Comparison of ENCODE assay signal across 10 cellular contexts in the genomic region with DNA sequence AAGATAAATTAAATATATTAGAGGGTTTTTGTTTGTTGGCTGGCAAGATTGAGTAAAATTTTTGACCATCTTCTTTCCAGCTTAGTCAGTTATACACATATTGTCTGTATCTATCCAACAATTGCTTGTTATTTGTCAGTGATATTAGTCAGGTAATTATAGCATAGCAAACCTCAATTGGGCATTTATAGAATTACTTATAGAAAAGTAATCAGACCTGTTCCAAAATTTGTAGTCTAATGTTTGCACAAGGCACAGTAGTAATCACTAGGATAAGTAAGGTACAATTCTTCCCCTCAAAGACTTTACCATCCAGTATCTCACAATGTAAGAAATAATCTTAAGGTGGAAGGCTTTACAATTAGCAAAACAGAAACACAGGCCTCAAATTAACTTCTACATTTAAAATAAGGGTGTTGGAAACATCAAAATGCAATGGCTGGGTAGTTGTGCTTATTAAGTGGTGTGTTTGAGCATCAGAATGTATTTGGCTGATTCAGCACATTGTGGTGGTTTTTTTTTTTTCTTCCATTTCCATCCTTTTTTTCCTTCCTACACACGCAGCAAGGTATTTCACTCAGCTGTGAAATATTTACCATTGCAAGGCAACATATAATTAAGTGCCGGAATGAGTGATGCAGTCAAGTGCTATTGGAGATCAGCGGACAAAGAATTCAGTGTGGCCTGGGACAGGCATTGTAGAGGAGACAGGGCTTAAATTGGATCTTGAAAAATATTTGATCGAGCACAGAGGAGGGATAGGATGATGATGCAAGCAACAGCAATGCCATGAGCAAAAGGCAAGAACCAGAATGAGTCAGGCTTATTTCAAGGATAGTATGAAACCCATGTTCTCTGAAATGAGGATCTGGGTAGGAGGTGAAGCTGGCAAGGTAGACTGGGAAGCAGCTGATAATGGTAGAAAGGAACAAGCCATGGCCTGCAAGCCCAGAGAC.
DNase-seq lines count a peak whose midpoint lies in the region; ATAC-seq, FAIRE-seq and TF ChIP-seq lines count a peak whose summit lies in the region.
"Had no signal": no experiment of that assay in that cellular context is flagged by ENCODE, and none has a peak within 500 bp of the region (broad histone marks: within the 10 kb centered on the region; RNA-seq: fewer than 3 reads in every experiment).

No MANE protein-coding gene starts in this region.

- CTCF ChIA-PET in GM10248 (lab: Yijun Ruan, JAX): interaction anchor here (0.9 kb wide), 1 partner anchor 11 kb away, joined by 4 read pairs; no protein-coding TSS in a partner anchor
- CTCF ChIA-PET in activated CD4-positive, alpha-beta T cell treated with anti-CD3 and anti-CD28 coated beads for 36 hours (lab: Charles Lee): no interaction called here

- H3K4me1 ChIP-seq in keratinocyte (ENCODE audit: control insufficient read depth, extremely low read depth, insufficient read depth, low read length): peaks cover 17% of the 10 kb centered on the region

- no peak overlapping the region for H3K4me3 ChIP-seq in keratinocyte (ENCODE audit: control insufficient read depth in 2 of 3, extremely low read depth in 1 of 3, insufficient read depth in 2 of 3, low read depth in 1 of 3, low read length in 3 of 3)

- H3K9me3 ChIP-seq in keratinocyte (ENCODE audit: control insufficient read depth, low read depth, low read length): no peaks in the 10 kb centered on the region

- no peaks in the 10 kb centered on the region for H3K9me3 Mint-ChIP-seq in HFFc6
- H3K9me3 Mint-ChIP-seq in brain: no peaks in the 10 kb centered on the region
- H3K9me3 Mint-ChIP-seq in activated CD4-positive, alpha-beta T cell treated with anti-CD3 and anti-CD28 coated beads for 36 hours (ENCODE audit: low read depth): no peaks in the 10 kb centered on the region
- H3K9me3 Mint-ChIP-seq: CD4-positive, alpha-beta T cell had no signal

- H3K4me2 ChIP-seq in keratinocyte (ENCODE audit: control insufficient read depth, extremely low read depth, insufficient read depth, low read depth, low read length): peak overlapping the region; percentile 38

- H3K27ac Mint-ChIP-seq in HFFc6: peak overlapping the region; percentile 89
- H3K27ac Mint-ChIP-seq in brain: peak overlapping the region; percentile 4 to 96 (median 76)
- H3K27ac Mint-ChIP-seq in activated CD4-positive, alpha-beta T cell treated with anti-CD3 and anti-CD28 coated beads for 36 hours: no peak overlapping the region
- H3K27ac Mint-ChIP-seq: CD4-positive, alpha-beta T cell had no signal

- no peaks in the 10 kb centered on the region for H4K20me1 ChIP-seq in keratinocyte (ENCODE audit: control insufficient read depth, extremely low read depth, insufficient read depth, low read length)

- ATAC-seq in GM19397 (IDR thresholded peaks at IDR 0.05; ENCODE audit: unreplicated experiment) (no peak), HG02884 (IDR thresholded peaks at IDR 0.05; ENCODE audit: unreplicated experiment) (no peak)
- no peak for ATAC-seq in activated CD4-positive, alpha-beta T cell treated with anti-CD3 and anti-CD28 coated beads for 36 hours

- H2AFZ ChIP-seq in keratinocyte (ENCODE audit: control insufficient read depth, low read length): peak overlapping the region; percentile 0

- H3K27me3 Mint-ChIP-seq in HFFc6 (ENCODE audit: insufficient read depth): no peaks in the 10 kb centered on the region
- no peaks in the 10 kb centered on the region for H3K27me3 Mint-ChIP-seq in brain
- H3K27me3 Mint-ChIP-seq in activated CD4-positive, alpha-beta T cell treated with anti-CD3 and anti-CD28 coated beads for 36 hours: no peaks in the 10 kb centered on the region
- H3K27me3 Mint-ChIP-seq: CD4-positive, alpha-beta T cell had no signal

- peak overlapping the region; percentile 42 for H3K9ac ChIP-seq in keratinocyte (ENCODE audit: control insufficient read depth, extremely low read depth, insufficient read depth, low read length)

- H3K36me3 ChIP-seq in keratinocyte (ENCODE audit: control insufficient read depth in 2 of 2, extremely low read depth in 1 of 2, insufficient read depth in 2 of 2, low read length in 2 of 2): no peaks in the 10 kb centered on the region

- no peaks in the 10 kb centered on the region for H3K79me2 ChIP-seq in keratinocyte (ENCODE audit: control insufficient read depth, insufficient read depth, low read length)

- H3K9me1 ChIP-seq in keratinocyte (ENCODE audit: control insufficient read depth, extremely low read depth, insufficient read depth, low read length): no peaks in the 10 kb centered on the region

- H3K27me3 ChIP-seq in keratinocyte (ENCODE audit: control insufficient read depth, extremely low read depth, insufficient read depth, low read length): no peaks in the 10 kb centered on the region

- peak; percentile 93 for FAIRE-seq in keratinocyte (lab: Jason Lieb, UNC)

- H3K4me3 Mint-ChIP-seq in HFFc6 (peak overlapping the region; percentile 67), brain (peak overlapping the region in 4 of 5 experiments; percentile 3 to 43 (median 14))
- no peak overlapping the region for H3K4me3 Mint-ChIP-seq in activated CD4-positive, alpha-beta T cell treated with anti-CD3 and anti-CD28 coated beads for 36 hours
- H3K4me3 Mint-ChIP-seq: CD4-positive, alpha-beta T cell had no signal

- DNase-seq in A172 (ENCODE audit: low spot score) (peak; percentile 35), HFFc6 (peak; percentile 76), keratinocyte (ENCODE audit: low read depth, low spot score) (peak; percentile 30), GM10248 (ENCODE audit: extremely low spot score) (no peak)
- no peak for DNase-seq in activated CD4-positive, alpha-beta T cell treated with anti-CD3 and anti-CD28 coated beads for 36 hours
- DNase-seq: CD4-positive, alpha-beta T cell; NCI-H526 had no signal

- H3K4me1 Mint-ChIP-seq in HFFc6 (ENCODE audit: low read depth) (peaks cover 53% of the 10 kb centered on the region), brain (peaks cover 62% of the 10 kb centered on the region)
- no peaks in the 10 kb centered on the region for H3K4me1 Mint-ChIP-seq in activated CD4-positive, alpha-beta T cell treated with anti-CD3 and anti-CD28 coated beads for 36 hours

- intact Hi-C loops in activated CD4-positive, alpha-beta T cell treated with anti-CD3 and anti-CD28 coated beads for 36 hours (cut with DNase I, micrococcal nuclease): no loop called here

- dilution Hi-C loops in keratinocyte (cut with MboI; ENCODE audit: extremely low pct_ligation_motif_present, low sequenced_read_pairs): no loop called here

- peak overlapping the region; percentile 89 for H3K27ac ChIP-seq in keratinocyte (ENCODE audit: control insufficient read depth, insufficient read depth, low read length)

- TF ChIP-seq CTCF in HFFc6 (IDR thresholded peaks at IDR 0.05) (no peak), brain (conservative IDR thresholded peaks at IDR 0.05) (no peak), keratinocyte (optimal IDR thresholded peaks at IDR 0.05 in 1 of 3, IDR thresholded peaks at IDR 0.05 in 1 of 3, conservative IDR thresholded peaks at IDR 0.05 in 1 of 3; ENCODE audit: extremely low read depth in 1 of 3, insufficient read depth in 2 of 3, low read length in 3 of 3) (no peak), GM10248 (IDR thresholded peaks at IDR 0.05; ENCODE audit: control extremely low read depth, extremely low read depth, low read depth, missing control alignments) (no peak)

- POLR2A ChIA-PET in GM10248 (lab: Yijun Ruan, JAX): no interaction called here
- POLR2A ChIA-PET in activated CD4-positive, alpha-beta T cell treated with anti-CD3 and anti-CD28 coated beads for 36 hours (lab: Charles Lee): no interaction called here

- H3K36me3 Mint-ChIP-seq in HFFc6 (ENCODE audit: low read depth) (no peaks in the 10 kb centered on the region), brain (no peaks in the 10 kb centered on the region)
- H3K36me3 Mint-ChIP-seq in activated CD4-positive, alpha-beta T cell treated with anti-CD3 and anti-CD28 coated beads for 36 hours (ENCODE audit: low read depth): no peaks in the 10 kb centered on the region

Comparison
In these comparisons a context has a peak if more than half of its experiments do, and no peak if none do; other contexts are left out.
1. DNase-seq: peak in A172 (single experiment), HFFc6 (single experiment) and keratinocyte (single experiment); none in GM10248 (single experiment) and activated CD4-positive, alpha-beta T cell treated with anti-CD3 and anti-CD28 coated beads for 36 hours (single experiment).